Comparison of ENCODE assay signal across 28 cellular contexts in the genomic region with DNA sequence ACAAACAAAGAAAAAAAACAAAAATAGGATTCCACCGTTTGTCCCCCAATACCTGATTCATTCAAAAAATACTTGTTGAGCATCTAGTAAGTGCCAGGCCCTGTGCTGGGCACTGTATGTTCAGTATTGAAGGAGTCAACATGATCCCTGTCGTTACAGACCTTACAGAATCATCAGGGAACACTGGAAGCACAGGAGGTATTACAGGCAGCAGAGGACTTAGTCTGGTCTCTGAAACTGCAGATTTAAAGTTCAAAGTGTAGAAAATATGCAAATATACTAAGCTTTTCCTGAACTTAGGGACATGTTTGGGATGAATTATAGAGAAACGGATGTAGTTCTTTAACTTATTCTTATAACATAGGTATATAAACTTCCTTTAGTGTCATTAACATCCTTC.
"Had no signal": no experiment of that assay in that cellular context is flagged by ENCODE, and none has a peak within 500 bp of the region (broad histone marks: within the 10 kb centered on the region; RNA-seq: fewer than 3 reads in every experiment).

No MANE protein-coding gene starts in this region.

- DNase-seq: natural killer cell; occipital lobe; ovary; posterior cingulate gyrus; psoas muscle; right cardiac atrium; spleen; stimulated activated CD4-positive, alpha-beta T cell treated with anti-CD3 and anti-CD28 coated beads, Interleukin-12 subunit alpha, Interleukin-12 subunit beta, amount 100 ng/mL, for 4 hours; stimulated activated CD4-positive, alpha-beta T cell treated with anti-CD3 and anti-CD28 coated beads, Interleukin-1b, Interleukin-23, amount 100 ng/mL, for 48 hours; stimulated activated CD4-positive, alpha-beta T cell treated with anti-CD3 and anti-CD28 coated beads, Interleukin-4, amount 100 ng/mL, for 1 hour; stimulated activated CD4-positive, alpha-beta T cell treated with anti-CD3 and anti-CD28 coated beads, Interleukin-4, amount 100 ng/mL, for 4 hours; stimulated activated CD8-positive, alpha-beta memory T cell treated with anti-CD3 and anti-CD28 coated beads, Interleukin-4, amount 100 ng/mL, for 48 hours; stimulated activated naive CD4-positive, alpha-beta T cell; stimulated activated naive CD8-positive, alpha-beta T cell treated with anti-CD3 and anti-CD28 coated beads, Interleukin-15, amount 100 ng/mL, for 72 hours; stimulated activated naive CD8-positive, alpha-beta T cell treated with anti-CD3 and anti-CD28 coated beads, Interleukin-15, Interleukin-2, amounts not matched to agents 100 U/mL and 50 U/mL, for 24 hours; substantia nigra; testis; tibial artery; transverse colon; upper lobe of right lung; uterus had no signal

- ATAC-seq: natural killer cell; psoas muscle; right cardiac atrium; sciatic nerve; stimulated activated memory B cell treated with anti-CD40 and anti-IgM and Interleukin-4, amounts not matched to agents 10 μg/mL and 1 μg/mL and 100 μg/mL, for 72 hours; stimulated activated naive CD8-positive, alpha-beta T cell treated with anti-CD3 and anti-CD28 coated beads, Interleukin-15, amount 100 ng/mL, for 72 hours; stimulated activated naive CD8-positive, alpha-beta T cell treated with anti-CD3 and anti-CD28 coated beads, Interleukin-15, Interleukin-2, amounts not matched to agents 100 U/mL and 50 U/mL, for 24 hours; upper lobe of right lung had no signal

- H3K27me3 ChIP-seq: neural progenitor cell, ovary, suprapubic skin, testis, tibial artery, transverse colon, upper lobe of right lung, uterus had no signal

- H3K9me3 ChIP-seq: psoas muscle, spleen, suprapubic skin, testis, tibial artery, transverse colon, upper lobe of right lung, uterus had no signal

- H3K4me1 ChIP-seq: parathyroid adenoma, psoas muscle, spleen, suprapubic skin, testis, tibial artery, transverse colon, upper lobe of right lung, uterus had no signal

- H3K4me3 ChIP-seq: neural progenitor cell, ovary, psoas muscle, skin epidermis, smooth muscle cell, spleen, suprapubic skin, testis, tibial artery, transverse colon, upper lobe of right lung, uterus had no signal

- H3K27ac ChIP-seq: neural progenitor cell, ovary, parathyroid adenoma, psoas muscle, skin epidermis, spleen, suprapubic skin, testis, tibial artery, transverse colon, upper lobe of right lung, uterus had no signal

- H3K36me3 ChIP-seq: neural progenitor cell, ovary, spleen, suprapubic skin, tibial artery, transverse colon, upper lobe of right lung, uterus had no signal

- H3K9ac ChIP-seq: neural progenitor cell, parathyroid adenoma had no signal
